ENCODE assay signal across 1 cellular context in genomic region chr11:119361056-119361787, GRCh38.
TF ChIP-seq lines count a peak whose summit lies in the region.

No MANE protein-coding gene starts in this region.

TF ChIP-seq in K562, 482 proteins besides CTCF, POLR2A, EP300 and RAD21 (continues in another document):
- no peak for TF ChIP-seq KAT7 (CRISPR knock-in tag; IDR thresholded peaks at IDR 0.05; ENCODE audit: borderline replicate concordance)
- TF ChIP-seq HDAC1 (IDR thresholded peaks at IDR 0.05) = peak in 1 of 2 experiments; percentile 57; a peak in 2 of 4 replicates
- TF ChIP-seq MYC (IDR thresholded peaks at IDR 0.05; ENCODE audit: low read depth, low read length) = peak; percentile 63
- TF ChIP-seq MYC (CRISPR knock-in tag; IDR thresholded peaks at IDR 0.05; ENCODE audit: borderline replicate concordance, low read depth) = no peak
- 0 out of 2 replicates have a peak, but pooled peaks have one; percentile 24 for TF ChIP-seq NFIC (IDR thresholded peaks at IDR 0.05)
- TF ChIP-seq NR3C1 (CRISPR knock-in tag; IDR thresholded peaks at IDR 0.05) = no peak
- TF ChIP-seq NR2C1 (IDR thresholded peaks at IDR 0.05) = no peak
- no peak for TF ChIP-seq NR2C1 (tag; IDR thresholded peaks at IDR 0.05)
- TF ChIP-seq NEUROD1 (IDR thresholded peaks at IDR 0.05; ENCODE audit: borderline replicate concordance, low read depth, low read length, partially characterized antibody) = peak; percentile 4
- no peak; the same call in 1 of the 2 replicates for TF ChIP-seq L3MBTL2 (IDR thresholded peaks at IDR 0.05)
- TF ChIP-seq MEF2A (IDR thresholded peaks at IDR 0.05; ENCODE audit: control insufficient read depth, low read depth, low read length) = peak; percentile 93
- TF ChIP-seq ESRRA (IDR thresholded peaks at IDR 0.05; ENCODE audit: borderline replicate concordance, low read depth) = no peak
- TF ChIP-seq DACH1 (IDR thresholded peaks at IDR 0.05; ENCODE audit: partially characterized antibody) = peak; percentile 32
- 0 out of 2 replicates have a peak, but pooled peaks have one; percentile 12 for TF ChIP-seq NKRF (IDR thresholded peaks at IDR 0.05; ENCODE audit: borderline replicate concordance)
- peak in 1 of 2 experiments; percentile 38; a peak in 1 of 4 replicates for TF ChIP-seq ZNF318 (IDR thresholded peaks at IDR 0.05; ENCODE audit: borderline replicate concordance in 1 of 2, low read depth in 1 of 2)
- peak; percentile 53 for TF ChIP-seq DPF2 (IDR thresholded peaks at IDR 0.05)
- TF ChIP-seq TBL1XR1 (IDR thresholded peaks at IDR 0.05; ENCODE audit: low read length in 2 of 2) = peak in 1 of 2 experiments; percentile 52; a peak in 1 of 4 replicates
- TF ChIP-seq MNT (conservative IDR thresholded peaks at IDR 0.05) = peak; percentile 69 to 86
- no peak for TF ChIP-seq ZNF639 (CRISPR knock-in tag; conservative IDR thresholded peaks at IDR 0.05 in 1 of 2, IDR thresholded peaks at IDR 0.05 in 1 of 2)
- TF ChIP-seq HDAC2 (IDR thresholded peaks at IDR 0.05) = 0 out of 2 replicates have a peak, but pooled peaks have one; percentile 24
- TF ChIP-seq ZBTB8A (IDR thresholded peaks at IDR 0.05; ENCODE audit: partially characterized antibody) = no peak
- peak; percentile 94 for TF ChIP-seq MEIS2 (IDR thresholded peaks at IDR 0.05; ENCODE audit: partially characterized antibody)
- peak; percentile 72 for TF ChIP-seq CEBPG (CRISPR knock-in tag; IDR thresholded peaks at IDR 0.05)
- TF ChIP-seq CEBPG (tag; conservative IDR thresholded peaks at IDR 0.05 in 1 of 2, IDR thresholded peaks at IDR 0.05 in 1 of 2) = peak; percentile 22 to 76; a peak in 2 of 4 replicates
- peak in 1 of 2 experiments; percentile 36 for TF ChIP-seq E2F6 (IDR thresholded peaks at IDR 0.05; ENCODE audit: borderline replicate concordance in 1 of 2, extremely low read depth in 1 of 2, insufficient read depth in 1 of 2, insufficient read length in 1 of 2, low read depth in 1 of 2, low read length in 1 of 2, poor library complexity in 1 of 2, severe bottlenecking in 1 of 2)
- TF ChIP-seq PBX2 (CRISPR knock-in tag; IDR thresholded peaks at IDR 0.05; ENCODE audit: low read depth) = no peak
- TF ChIP-seq PBX2 (tag; conservative IDR thresholded peaks at IDR 0.05; ENCODE audit: low read depth) = peak; percentile 94
- TF ChIP-seq RCOR1 (IDR thresholded peaks at IDR 0.05; ENCODE audit: borderline replicate concordance in 1 of 2, low read depth in 2 of 2, low read length in 2 of 2) = peak in 1 of 2 experiments; percentile 51; a peak in 1 of 4 replicates
- TF ChIP-seq VEZF1 (CRISPR knock-in tag; IDR thresholded peaks at IDR 0.05) = peak; percentile 83
- TF ChIP-seq ZNF561 (CRISPR knock-in tag; conservative IDR thresholded peaks at IDR 0.05) = no peak
- TF ChIP-seq NFYB (IDR thresholded peaks at IDR 0.05; ENCODE audit: extremely low read depth, insufficient read length) = no peak
- TF ChIP-seq PKNOX1 (IDR thresholded peaks at IDR 0.05) = peak; percentile 79
- TF ChIP-seq NRF1 (conservative IDR thresholded peaks at IDR 0.05 in 1 of 2, IDR thresholded peaks at IDR 0.05 in 1 of 2) = peak; percentile 87 to 89
- peak; percentile 63; the same call in 1 of the 2 replicates for TF ChIP-seq ZBTB2 (IDR thresholded peaks at IDR 0.05)
- peak; percentile 66 for TF ChIP-seq FOSL1 (tag; conservative IDR thresholded peaks at IDR 0.05)
- TF ChIP-seq BHLHE40 (IDR thresholded peaks at IDR 0.05; ENCODE audit: low read length) = peak; percentile 47; the same call in 1 of the 2 replicates
- TF ChIP-seq JUND (IDR thresholded peaks at IDR 0.05; ENCODE audit: borderline replicate concordance, low read depth, low read length) = peak; percentile 61
- TF ChIP-seq JUND (tag; IDR thresholded peaks at IDR 0.05; ENCODE audit: borderline replicate concordance, low read depth, low read length) = no peak
